In the genomic region with DNA sequence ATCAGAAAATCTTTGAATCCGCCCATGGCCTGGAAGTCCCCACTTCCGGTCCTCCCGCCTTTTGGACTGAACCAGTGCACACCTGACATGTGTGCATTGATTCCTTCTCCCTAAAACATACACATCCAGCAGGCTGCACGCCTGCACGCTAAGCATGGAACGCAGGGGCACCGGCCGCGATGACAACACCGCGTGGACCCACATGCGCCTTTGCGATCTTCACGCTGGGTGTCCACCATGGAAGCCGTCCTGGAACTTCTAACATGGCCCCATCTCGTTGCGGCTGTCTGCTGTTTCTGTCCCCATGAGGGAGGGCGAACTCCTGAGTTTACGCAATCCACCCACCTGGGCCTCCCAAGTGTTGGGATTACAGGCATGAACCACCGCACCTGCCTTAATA, we compare ENCODE assay signal across 24 cellular contexts.
DNase-seq lines count a peak whose midpoint lies in the region; ATAC-seq, FAIRE-seq and TF ChIP-seq lines count a peak whose summit lies in the region.
"Had no signal": no experiment of that assay in that cellular context is flagged by ENCODE, and none has a peak within 500 bp of the region (broad histone marks: within the 10 kb centered on the region; RNA-seq: fewer than 3 reads in every experiment).

No MANE protein-coding gene starts in this region.

- H3K23ac ChIP-seq in neuronal stem cell (ENCODE audit: low read depth, low read length, poor library complexity): no peak overlapping the region

- no peak for TF ChIP-seq RAD21 in HepG2 (CRISPR knock-in tag; IDR thresholded peaks at IDR 0.05)

- FAIRE-seq in HepG2 (lab: Jason Lieb, UNC): no peak
- FAIRE-seq: A549, GM12878, GM19239, H54, HTR-8/SVneo had no signal

- H3K4me1 ChIP-seq in right atrium auricular region (no peaks in the 10 kb centered on the region), HepG2 (ENCODE audit: insufficient read depth, low read length) (no peaks in the 10 kb centered on the region), right lobe of liver (no peaks in the 10 kb centered on the region), neuronal stem cell (ENCODE audit: control insufficient read depth in 2 of 2, insufficient read depth in 1 of 2, low read depth in 1 of 2, low read length in 2 of 2) (no peaks in the 10 kb centered on the region)
- H3K4me1 ChIP-seq: A549 had no signal

- peaks cover 3% of the 10 kb centered on the region for H3K79me1 ChIP-seq in neuronal stem cell (ENCODE audit: low read depth, low read length)

- no peak overlapping the region for H2BK5ac ChIP-seq in neuronal stem cell (ENCODE audit: low read length)

- H3K18ac ChIP-seq in neuronal stem cell (ENCODE audit: low read length): peak overlapping the region; percentile 90

- H3K27me3 ChIP-seq in right atrium auricular region: no peaks in the 10 kb centered on the region
- H3K27me3 ChIP-seq in HepG2 (ENCODE audit: control insufficient read depth in 1 of 2, insufficient read depth in 2 of 2, low read length in 2 of 2): peaks cover 26 to 80% of the 10 kb centered on the region in 2 experiments
- no peaks in the 10 kb centered on the region for H3K27me3 ChIP-seq in right lobe of liver
- H3K27me3 ChIP-seq in neuronal stem cell (ENCODE audit: control insufficient read depth in 3 of 3, insufficient read depth in 3 of 3, low read depth in 1 of 3, low read length in 3 of 3): peaks cover 0 to 29% (median 0%) of the 10 kb centered on the region in 3 experiments
- H3K27me3 ChIP-seq: BLaER1 had no signal

- no peak overlapping the region for H2AFZ ChIP-seq in HepG2 (ENCODE audit: low read length)
- H2AFZ ChIP-seq in neuronal stem cell (ENCODE audit: low read length): no peak overlapping the region

- no peak overlapping the region for H2BK120ac ChIP-seq in neuronal stem cell (ENCODE audit: low read depth, low read length)

- H2BK12ac ChIP-seq in neuronal stem cell (ENCODE audit: low read length): peak overlapping the region; percentile 41

- CTCF ChIA-PET in HepG2 (lab: Yijun Ruan, JAX; ENCODE audit: low intra/inter-chr PET ratio, low total read pairs): no interaction called here

- TF ChIP-seq CTCF in right atrium auricular region (IDR thresholded peaks at IDR 0.05) (no peak), HepG2 (CRISPR knock-in tag; IDR thresholded peaks at IDR 0.05) (no peak), right lobe of liver (IDR thresholded peaks at IDR 0.05) (no peak), glutamatergic neuron (IDR thresholded peaks at IDR 0.05; ENCODE audit: partially characterized antibody, unreplicated experiment) (no peak)

- H3K27ac Mint-ChIP-seq in glutamatergic neuron (ENCODE audit: unreplicated experiment): peak overlapping the region; percentile 64
- H3K27ac Mint-ChIP-seq: CD8-positive, alpha-beta T cell; HFFc6; IgD-negative memory B cell had no signal

- no peak overlapping the region for H3K9ac ChIP-seq in HepG2 (ENCODE audit: insufficient read depth, low read depth, low read length)
- H3K9ac ChIP-seq in neuronal stem cell (ENCODE audit: low read depth, low read length, poor library complexity): peak overlapping the region; percentile 44
- H3K9ac ChIP-seq: BLaER1 had no signal

- peaks cover 18% of the 10 kb centered on the region for H3K4me1 Mint-ChIP-seq in glutamatergic neuron (ENCODE audit: low read depth, unreplicated experiment)

- no peak overlapping the region for H2BK15ac ChIP-seq in neuronal stem cell (ENCODE audit: low read length)

- H3K4me3 Mint-ChIP-seq in glutamatergic neuron (ENCODE audit: unreplicated experiment): peak overlapping the region; percentile 54
- H3K4me3 Mint-ChIP-seq: CD8-positive, alpha-beta T cell; HFFc6 had no signal

- no peak overlapping the region for H3K4ac ChIP-seq in neuronal stem cell (ENCODE audit: low read length)

- intact Hi-C loops in Right ventricle myocardium inferior (cut with DNase I): no loop called here
- intact Hi-C loops in HepG2 (cut with micrococcal nuclease; ENCODE audit: unreplicated experiment): no loop called here
- intact Hi-C loops in right lobe of liver (cut with DNase I): no loop called here

- H3K36me3 ChIP-seq in right atrium auricular region (no peaks in the 10 kb centered on the region), HepG2 (replicated peaks in 1 of 2; ENCODE audit: control insufficient read depth in 1 of 2, insufficient read depth in 2 of 2, low read length in 2 of 2) (no peaks in the 10 kb centered on the region), right lobe of liver (no peaks in the 10 kb centered on the region), neuronal stem cell (replicated peaks in 1 of 2; ENCODE audit: control insufficient read depth in 2 of 2, insufficient read depth in 2 of 2, low read length in 2 of 2) (no peaks in the 10 kb centered on the region)
- H3K36me3 ChIP-seq: BLaER1 had no signal

- H3K9me3 ChIP-seq in right atrium auricular region: no peaks in the 10 kb centered on the region
- no peaks in the 10 kb centered on the region for H3K9me3 ChIP-seq in HepG2 (ENCODE audit: low read length)
- no peaks in the 10 kb centered on the region for H3K9me3 ChIP-seq in right lobe of liver
- peaks cover 0 to 1% of the 10 kb centered on the region in 2 donors for H3K9me3 ChIP-seq in neuronal stem cell (replicated peaks in 1 of 2; ENCODE audit: control insufficient read depth in 2 of 2, insufficient read depth in 1 of 2, low read depth in 1 of 2, low read length in 2 of 2)
- H3K9me3 ChIP-seq: A549, BLaER1 had no signal

- peak; percentile 11 for DNase-seq in Right ventricle myocardium inferior (ENCODE audit: missing footprints)
- DNase-seq in right atrium auricular region (ENCODE audit: low spot score): no peak
- no peak for DNase-seq in HepG2 (ENCODE audit: low spot score)
- no peak for DNase-seq in right lobe of liver
- no peak for DNase-seq in glutamatergic neuron
- no peak for DNase-seq in neuronal stem cell (ENCODE audit: low spot score)
- DNase-seq in DMS153 (lab: John Stamatoyannopoulos, UW): no peak
- no peak for DNase-seq in HCEC 1CT
- DNase-seq: AML-193; Calu3; CD8-positive, alpha-beta T cell; DMS53; DND-41; EL; HFFc6 had no signal

- H3K9me3 Mint-ChIP-seq in glutamatergic neuron (ENCODE audit: unreplicated experiment): peaks cover 16% of the 10 kb centered on the region
- H3K9me3 Mint-ChIP-seq: CD8-positive, alpha-beta T cell; HFFc6; IgD-negative memory B cell had no signal

- H3K4me2 ChIP-seq in HepG2 (ENCODE audit: low read depth, low read length) (no peak overlapping the region), neuronal stem cell (ENCODE audit: insufficient read depth, low read length, poor library complexity, severe bottlenecking) (no peak overlapping the region)
- H3K4me2 ChIP-seq: A549, BLaER1 had no signal

- WGBS in HepG2 (ENCODE audit: low lambda C conversion rate): 17% methylated on average over 14 of the region's 20 CpGs
- WGBS in right lobe of liver (ENCODE audit: insufficient coverage, low coverage, low lambda C conversion rate, missing lambda C conversion rate): 62% methylated on average over 7 of the region's 20 CpGs
- no CpG with 5 or more reads among the region's 20 CpGs for WGBS in neuronal stem cell (ENCODE audit: extremely low coverage in 2 of 2, insufficient read length in 2 of 2, insufficient replicate concordance in 1 of 2), 2 donors

- H3K27me3 Mint-ChIP-seq in glutamatergic neuron (ENCODE audit: unreplicated experiment): peaks cover 7% of the 10 kb centered on the region
- H3K27me3 Mint-ChIP-seq: IgD-negative memory B cell had no signal

- peak overlapping the region; percentile 43 for H4K8ac ChIP-seq in neuronal stem cell (ENCODE audit: low read depth, low read length)

- peak overlapping the region; percentile 89 for H3K14ac ChIP-seq in neuronal stem cell (ENCODE audit: low read length)

- TF ChIP-seq POLR2A in HepG2 (IDR thresholded peaks at IDR 0.05; ENCODE audit: insufficient read depth in 1 of 2, low read depth in 2 of 2, low read length in 2 of 2) (no peak), right lobe of liver (IDR thresholded peaks at IDR 0.05) (no peak)

- 0 out of 2 replicates have a peak, but pooled peaks cover 2% of the 10 kb centered on the region for H4K20me1 ChIP-seq in HepG2 (ENCODE audit: insufficient read depth, low read length)
- H4K20me1 ChIP-seq: BLaER1 had no signal

- TF ChIP-seq EP300 in HepG2 (IDR thresholded peaks at IDR 0.05; ENCODE audit: low read depth in 2 of 2, low read length in 2 of 2): no peak
- no peak for TF ChIP-seq EP300 in HepG2 (CRISPR knock-in tag; IDR thresholded peaks at IDR 0.05; ENCODE audit: borderline replicate concordance)

- BruUV-seq in HepG2 (replicated peaks; lab: Mats Ljungman, UMichigan): no TSS peak

- no peaks in the 10 kb centered on the region for H3K79me2 ChIP-seq in HepG2 (ENCODE audit: insufficient read depth, low read length)

- H2AK5ac ChIP-seq in neuronal stem cell (ENCODE audit: low read depth, low read length): no peak overlapping the region

- POLR2A ChIA-PET in HepG2 (lab: Yijun Ruan, JAX): no interaction called here

- H3K4me3 ChIP-seq in right atrium auricular region (no peak overlapping the region), HepG2 (replicated peaks in 1 of 3; ENCODE audit: insufficient read depth in 1 of 3, low read depth in 2 of 3, low read length in 3 of 3) (no peak overlapping the region), right lobe of liver (no peak overlapping the region), neuronal stem cell (ENCODE audit: low read length in 2 of 2) (no peak overlapping the region)
- H3K4me3 ChIP-seq: A549, BLaER1, GM12878 had no signal

- H3K27ac ChIP-seq in right atrium auricular region (no peak overlapping the region), HepG2 (ENCODE audit: extremely low read length, insufficient read depth, low read length) (no peak overlapping the region), right lobe of liver (no peak overlapping the region), neuronal stem cell (replicated peaks; ENCODE audit: low read length) (no peak overlapping the region)
- H3K27ac ChIP-seq: 22Rv1, A549, BLaER1 had no signal

- ATAC-seq in Right ventricle myocardium inferior (no peak), HepG2 (no peak), right lobe of liver (no peak)
- ATAC-seq: A549; CD8-positive, alpha-beta T cell; GM12878; HCT116 had no signal

- in situ Hi-C loops in HepG2 (cut with HindIII; ENCODE audit: extremely low pct_ligation_motif_present, low pct_unique_long_range_greater_than_20kb): no loop called here

- no peak overlapping the region for H4K91ac ChIP-seq in neuronal stem cell (ENCODE audit: low read depth, low read length, poor library complexity)

- H3K36me3 Mint-ChIP-seq in glutamatergic neuron (ENCODE audit: unreplicated experiment): no peaks in the 10 kb centered on the region
- H3K36me3 Mint-ChIP-seq: CD8-positive, alpha-beta T cell; IgD-negative memory B cell had no signal

TF ChIP-seq in HepG2, 621 proteins besides CTCF, POLR2A, EP300 and RAD21 (continues in another document):
- TF ChIP-seq CEBPB (IDR thresholded peaks at IDR 0.05; ENCODE audit: borderline replicate concordance, low read depth, low read length): peak; percentile 41; the same call in 1 of the 2 replicates
